Comparison of ENCODE assay signal across 10 cellular contexts in genomic region chrX:120874678-120875557, GRCh38. TPM values are rescaled to one million over a fixed set of nuclear protein-coding genes. Genes with fewer than 3 reads are reported as not detected.
"Had no signal": no experiment of that assay in that cellular context is flagged by ENCODE, and none has a peak within 500 bp of the region (broad histone marks: within the 10 kb centered on the region; RNA-seq: fewer than 3 reads in every experiment).

No MANE protein-coding gene starts in this region.

- H3K27me3 Mint-ChIP-seq: IgD-negative memory B cell had no signal

- H3K27ac Mint-ChIP-seq: GM23338, HFFc6, IgD-negative memory B cell had no signal

- H3K4me1 Mint-ChIP-seq: IgD-negative memory B cell had no signal

- ATAC-seq: GM23338, HCT116, HepG2 had no signal

- H3K9me3 ChIP-seq: HAP-1 had no signal

- DNase-seq: HFFc6 had no signal

- H2AFZ ChIP-seq: GM23338 had no signal

- H3K4me2 ChIP-seq: GM23338 had no signal

- H3K4me3 ChIP-seq: GM23338, HAP-1 had no signal

- FAIRE-seq: H1, H54, HepG2 had no signal

- H3K27ac ChIP-seq: HL-60 had no signal

- H3K36me3 ChIP-seq: HAP-1 had no signal

- H3K4me3 Mint-ChIP-seq: GM23338, HFFc6, IgD-negative memory B cell had no signal

- H3K9me3 Mint-ChIP-seq: GM23338, HFFc6 had no signal

- H3K4me1 ChIP-seq: HAP-1 had no signal

RNA-seq across cellular contexts. Expression of gene CT47B1, which starts 0.7 kb away (rescaled TPM):
- total RNA-seq: GM23338, H1, HepG2, HFFc6, HT1080 had no signal
- polyA plus RNA-seq: GM23338, H1, HepG2, IgD-negative memory B cell had no signal
